In genomic region chr1:211228573-211229364, GRCh38 we compare ENCODE assay signal across 8 cellular contexts. TPM values are rescaled to one million over a fixed set of nuclear protein-coding genes. Genes with fewer than 3 reads are reported as not detected.
DNase-seq lines count a peak whose midpoint lies in the region; ATAC-seq and TF ChIP-seq lines count a peak whose summit lies in the region.
"Not testable (repeated sequence)": the region's sequence is repeated elsewhere in the genome, so short reads cannot be mapped to it uniquely, and the experiment has no call there.

No MANE protein-coding gene starts in this region.

- peak overlapping the region; percentile 81 for H3K27ac Mint-ChIP-seq in CD8-positive, alpha-beta T cell
- peak overlapping the region; percentile 63 for H3K27ac Mint-ChIP-seq in activated naive CD4-positive, alpha-beta T cell treated with anti-CD3 and anti-CD28 coated beads, Interleukin-2, amount 50 U/mL, for 24 hours
- peak overlapping the region; percentile 24 to 83 (median 70) for H3K27ac Mint-ChIP-seq in immature natural killer cell
- H3K27ac Mint-ChIP-seq in stimulated activated effector memory CD8-positive, alpha-beta T cell treated with anti-CD3 and anti-CD28 coated beads, Interleukin-12 subunit alpha, Interleukin-12 subunit beta, amount 100 ng/mL, for 72 hours = peak overlapping the region; percentile 38

- not testable (repeated sequence) for H3K27me3 Mint-ChIP-seq in CD8-positive, alpha-beta T cell (ENCODE audit: low read depth); activated naive CD4-positive, alpha-beta T cell treated with anti-CD3 and anti-CD28 coated beads, Interleukin-2, amount 50 U/mL, for 24 hours; immature natural killer cell (ENCODE audit: low read depth in 3 of 3)

- peak overlapping the region; percentile 66 for H3K4me3 Mint-ChIP-seq in CD8-positive, alpha-beta T cell
- peak overlapping the region; percentile 56 for H3K4me3 Mint-ChIP-seq in activated naive CD4-positive, alpha-beta T cell treated with anti-CD3 and anti-CD28 coated beads, Interleukin-2, amount 50 U/mL, for 24 hours
- H3K4me3 Mint-ChIP-seq in immature natural killer cell = peak overlapping the region; percentile 65 to 74 (median 70)
- H3K4me3 Mint-ChIP-seq in stimulated activated effector memory CD8-positive, alpha-beta T cell treated with anti-CD3 and anti-CD28 coated beads, Interleukin-12 subunit alpha, Interleukin-12 subunit beta, amount 100 ng/mL, for 72 hours = peak overlapping the region; percentile 59

- peak; percentile 87 for ATAC-seq in CD8-positive, alpha-beta T cell
- peak; percentile 76 for ATAC-seq in stimulated activated effector memory CD8-positive, alpha-beta T cell treated with anti-CD3 and anti-CD28 coated beads, Interleukin-12 subunit alpha, Interleukin-12 subunit beta, amount 100 ng/mL, for 72 hours

- CTCF ChIA-PET in CD8-positive, alpha-beta T cell (lab: Charles Lee) = interaction anchor here (0.8 kb wide), 2 partner anchors 28 to 95 kb away, joined by 3 to 5 read pairs; partner anchors contain the start of gene KCNH1

- not testable (repeated sequence) for H3K36me3 ChIP-seq in CD8-positive, alpha-beta T cell (ENCODE audit: insufficient read depth, low read length)

- not testable (repeated sequence) for H3K27me3 ChIP-seq in CD8-positive, alpha-beta T cell (ENCODE audit: insufficient read depth, low read length)

- H3K4me1 Mint-ChIP-seq in CD8-positive, alpha-beta T cell (ENCODE audit: low read depth) = peaks cover 27% of the 10 kb centered on the region
- H3K4me1 Mint-ChIP-seq in activated naive CD4-positive, alpha-beta T cell treated with anti-CD3 and anti-CD28 coated beads, Interleukin-2, amount 50 U/mL, for 24 hours = peaks cover 30% of the 10 kb centered on the region
- peaks cover 19 to 28% of the 10 kb centered on the region in 2 donors for H3K4me1 Mint-ChIP-seq in immature natural killer cell
- H3K4me1 Mint-ChIP-seq in stimulated activated effector memory CD8-positive, alpha-beta T cell treated with anti-CD3 and anti-CD28 coated beads, Interleukin-12 subunit alpha, Interleukin-12 subunit beta, amount 100 ng/mL, for 72 hours = peaks cover 24% of the 10 kb centered on the region

- not testable (repeated sequence) for H3K36me3 Mint-ChIP-seq in CD8-positive, alpha-beta T cell; activated naive CD4-positive, alpha-beta T cell treated with anti-CD3 and anti-CD28 coated beads, Interleukin-2, amount 50 U/mL, for 24 hours; immature natural killer cell; stimulated activated effector memory CD8-positive, alpha-beta T cell treated with anti-CD3 and anti-CD28 coated beads, Interleukin-12 subunit alpha, Interleukin-12 subunit beta, amount 100 ng/mL, for 72 hours

- not testable (repeated sequence) for H3K27ac ChIP-seq in CD8-positive, alpha-beta T cell (ENCODE audit: low read depth, low read length)

- H3K4me1 ChIP-seq in CD8-positive, alpha-beta T cell (ENCODE audit: insufficient read depth, low read length) = peaks cover 16% of the 10 kb centered on the region

- POLR2A ChIA-PET in CD8-positive, alpha-beta T cell (lab: Charles Lee) = interaction anchor here (0.7 to 1.4 kb wide), 4 partner anchors 12 to 37 kb away, joined by 3 to 8 read pairs (median 3); partner anchors contain the start of gene RCOR3

- H3K9me3 ChIP-seq in CD8-positive, alpha-beta T cell (ENCODE audit: low read length) = not testable (repeated sequence)

- H3K4me3 ChIP-seq in CD8-positive, alpha-beta T cell (ENCODE audit: low read depth, low read length) = peak overlapping the region; percentile 18

- H3K9me3 Mint-ChIP-seq in CD8-positive, alpha-beta T cell; activated naive CD4-positive, alpha-beta T cell treated with anti-CD3 and anti-CD28 coated beads, Interleukin-2, amount 50 U/mL, for 24 hours; immature natural killer cell; stimulated activated effector memory CD8-positive, alpha-beta T cell treated with anti-CD3 and anti-CD28 coated beads, Interleukin-12 subunit alpha, Interleukin-12 subunit beta, amount 100 ng/mL, for 72 hours: not testable (repeated sequence)

- not testable (repeated sequence) for TF ChIP-seq CTCF in CD8-positive, alpha-beta T cell (IDR thresholded peaks at IDR 0.05)

- intact Hi-C loops in CD8-positive, alpha-beta T cell (cut with DNase I, micrococcal nuclease) = loop anchor here (1.0 kb wide), 2 partner anchors 30 to 31 kb away; partner anchors contain the start of gene RCOR3 (in 1 of the 2)

- DNase-seq in CD8-positive, alpha-beta T cell = peak; percentile 9 to 75 (median 47)
- DNase-seq in T-helper 2 cell (peak in 4 of 5 experiments; percentile 1 to 89 (median 46)), immature natural killer cell (peak; percentile 52 to 57 (median 57))
- DNase-seq in activated CD4-positive, alpha-beta T cell treated with anti-CD3 and anti-CD28 coated beads, Interleukin-2, amount 50 U/mL, for 48 hours = peak; percentile 26 to 53
- peak; percentile 51 for DNase-seq in activated T-cell treated with anti-CD3 and anti-CD28 coated beads, Interleukin-2, amount 50 U/mL, for 1 hour
- DNase-seq in stimulated activated CD4-positive, alpha-beta T cell treated with anti-CD3 and anti-CD28 coated beads, Interleukin-2, amount 100 ng/mL, for 48 hours = peak; percentile 17 to 23
- peak in 1 of 2 donors; percentile 56 for DNase-seq in stimulated activated effector memory CD8-positive, alpha-beta T cell treated with anti-CD3 and anti-CD28 coated beads, Interleukin-12 subunit alpha, Interleukin-12 subunit beta, amount 100 ng/mL, for 72 hours (ENCODE audit: low spot score in 2 of 2)

RNA-seq across cellular contexts. Expression of gene RCOR3, which starts 30.4 kb away (rescaled TPM):
- 10 to 100 TPM; 54.6 to 61.1 TPM for total RNA-seq in CD8-positive, alpha-beta T cell
- 10 to 100 TPM; 11.7 to 33.3 (median 16.4) TPM for polyA plus RNA-seq in immature natural killer cell
